In genomic region chr6:100920028-100920427, GRCh38 we compare ENCODE assay signal across 9 cellular contexts.
"Had no signal": no experiment of that assay in that cellular context is flagged by ENCODE, and none has a peak within 500 bp of the region (broad histone marks: within the 10 kb centered on the region; RNA-seq: fewer than 3 reads in every experiment).

No MANE protein-coding gene starts in this region.

- H3K4me1 ChIP-seq: HAP-1 had no signal

- DNase-seq: GM23248, GOT3, H7, HFFc6, KBM-7 had no signal

- H2AFZ ChIP-seq: GM23248 had no signal

- H3K27ac ChIP-seq: GM23248, HL-60 had no signal

- H3K4me3 ChIP-seq: GM23248, HAP-1 had no signal

- H3K9me3 ChIP-seq: HAP-1 had no signal

- H3K36me3 ChIP-seq: HAP-1 had no signal

- ATAC-seq: HCT116, HepG2 had no signal

- FAIRE-seq: HepG2 had no signal
